9 cellular contexts compared by ENCODE assay signal in genomic region chr1:156146749-156147405, GRCh38. TPM values are rescaled to one million over a fixed set of nuclear protein-coding genes. Genes with fewer than 3 reads are reported as not detected.
A peak's percentile ranks its signal among the peaks of the same experiment; 100 is the strongest.
DNase-seq lines count a peak whose midpoint lies in the region; ATAC-seq and TF ChIP-seq lines count a peak whose summit lies in the region.
"Had no signal": no experiment of that assay in that cellular context is flagged by ENCODE, and none has a peak within 500 bp of the region (broad histone marks: within the 10 kb centered on the region; RNA-seq: fewer than 3 reads in every experiment).

No MANE protein-coding gene starts in this region.

- in situ Hi-C loops in gastrocnemius medialis (cut with MboI; ENCODE audit: low sequenced_read_pairs in 4 of 4), result loop anchor here in 3 of 4 donors (5.0 kb wide), 2 partner anchors 75 to 80 kb away; no protein-coding TSS in a partner anchor

- H3K27me3 Mint-ChIP-seq in T-cell, result no peaks in the 10 kb centered on the region

- H3K27me3 ChIP-seq in skeletal muscle tissue (ENCODE audit: control insufficient read depth in 3 of 3, insufficient read depth in 3 of 3, low read length in 3 of 3) (peaks cover 7 to 35% (median 17%) of the 10 kb centered on the region in 3 donors), gastrocnemius medialis (peaks cover 8 to 21% (median 17%) of the 10 kb centered on the region in 3 donors)

- H3K9me3 ChIP-seq in skeletal muscle tissue (ENCODE audit: control insufficient read depth in 3 of 3, low read length in 3 of 3) (no peaks in the 10 kb centered on the region), gastrocnemius medialis (no peaks in the 10 kb centered on the region)

- CTCF ChIA-PET in T-cell (lab: Charles Lee), result interaction anchor here in 1 of 2 donors (1.4 to 2.8 kb wide), 5 partner anchors 47 to 173 kb away, joined by 4 to 17 read pairs (median 5); partner anchors contain the start of gene SLC25A44

- peak overlapping the region in 2 of 3 donors; percentile 9 to 45 for H3K9ac ChIP-seq in skeletal muscle tissue (ENCODE audit: low read depth in 1 of 3, low read length in 3 of 3)

- peaks cover 17 to 23% (median 23%) of the 10 kb centered on the region in 3 donors for H3K4me1 Mint-ChIP-seq in T-cell

- POLR2A ChIA-PET in T-cell (lab: Charles Lee), result interaction anchor here in 1 of 2 donors (1.0 to 1.1 kb wide), 2 partner anchors 66 to 79 kb away, joined by 3 read pairs; no protein-coding TSS in a partner anchor

- H3K27ac Mint-ChIP-seq in T-cell, result peak overlapping the region in 1 of 2 donors; percentile 43

- peak overlapping the region in 1 of 3 donors; percentile 48 for H3K4me3 Mint-ChIP-seq in T-cell

- no peaks in the 10 kb centered on the region for H3K9me3 Mint-ChIP-seq in T-cell

- DNase-seq in DMS 273 (lab: John Stamatoyannopoulos, UW; ENCODE audit: unreplicated experiment) (peak; percentile 56), DMS 273 treated with DMSO at 0.1 percent for 48 hours (lab: John Stamatoyannopoulos, UW) (no peak), head of caudate nucleus (peak in 32 of 42 donors; percentile 21 to 79 (median 58)), T-cell (no peak), gastrocnemius medialis (no peak)
- DNase-seq in stimulated activated CD4-positive, alpha-beta T cell treated with anti-CD3 and anti-CD28 coated beads, Interleukin-2, amount 100 ng/mL, for 24 hours, result no peak
- DNase-seq: 8988T had no signal

- no peak for TF ChIP-seq POLR2A in gastrocnemius medialis (IDR thresholded peaks at IDR 0.05)

- H3K36me3 Mint-ChIP-seq in T-cell, result no peaks in the 10 kb centered on the region

- intact Hi-C loops in head of caudate nucleus (cut with DNase I) (loop anchor here (5.0 kb wide), 1 partner anchor 75 kb away; no protein-coding TSS in a partner anchor), gastrocnemius medialis (cut with DNase I; ENCODE audit: low total_unique reads) (loop anchor here (1.0 to 5.0 kb wide), 2 partner anchors 65 to 78 kb away; partner anchors contain the start of gene PMF1)

- peaks cover 8 to 28% (median 11%) of the 10 kb centered on the region in 3 donors for H3K4me1 ChIP-seq in skeletal muscle tissue (ENCODE audit: control insufficient read depth in 3 of 3, insufficient read depth in 3 of 3, low read length in 3 of 3)
- H3K4me1 ChIP-seq in gastrocnemius medialis, result peaks cover 11 to 12% of the 10 kb centered on the region in 2 donors

- H3K27ac ChIP-seq in skeletal muscle tissue (ENCODE audit: low read depth, low read length) (no peak overlapping the region), gastrocnemius medialis (no peak overlapping the region)

- no peak for TF ChIP-seq CTCF in gastrocnemius medialis (IDR thresholded peaks at IDR 0.05 in 4 of 5, conservative IDR thresholded peaks at IDR 0.05 in 1 of 5)

- ATAC-seq in SK-N-SH treated with all-trans-retinoic acid at 6 μM for 48 hours (peak; percentile 0), T-cell (replicated peaks in 1 of 4) (no peak), gastrocnemius medialis (no peak)

- H3K4me3 ChIP-seq in skeletal muscle tissue (ENCODE audit: low read length in 3 of 3) (peak overlapping the region in 1 of 3 donors; percentile 33), gastrocnemius medialis (no peak overlapping the region)

- no peaks in the 10 kb centered on the region for H3K36me3 ChIP-seq in skeletal muscle tissue (ENCODE audit: control insufficient read depth in 3 of 3, insufficient read depth in 3 of 3, low read length in 3 of 3)
- H3K36me3 ChIP-seq in gastrocnemius medialis, result no peaks in the 10 kb centered on the region

TF ChIP-seq in SK-N-SH treated with all-trans-retinoic acid at 6 μM for 48 hours, 23 proteins besides CTCF, POLR2A, EP300 and RAD21:
- TF ChIP-seq SNAI2 (CRISPR knock-in tag; IDR thresholded peaks at IDR 0.05), result no peak
TF ChIP-seq in SK-N-SH treated with all-trans-retinoic acid at 6 μM for 48 hours: peak in this region for 0.

RNA-seq across cellular contexts. Expression of gene SEMA4A, which starts 6.5 kb away (rescaled TPM):
- total RNA-seq in skeletal muscle tissue (4.2 TPM), T-cell (10 to 100 TPM in 1 of 5 donors, 1 to 10 TPM in 4; 1.5 to 12.0 (median 2.2) TPM), gastrocnemius medialis (1 to 10 TPM in 2 of 4 donors, under 1 TPM in 2; 0.29 to 2.4 (median 1.2) TPM)

RNA-seq across cellular contexts. Expression of gene LMNA, which starts 32.4 kb away (rescaled TPM):
- total RNA-seq in skeletal muscle tissue (399 TPM), T-cell (100 to 1,000 TPM in 2 of 5 donors, 10 to 100 TPM in 3; 40.3 to 970 (median 57.3) TPM), gastrocnemius medialis (100 to 1,000 TPM; 143 to 244 (median 220) TPM)

RNA-seq across cellular contexts. Expression of gene SLC25A44, which starts 47.0 kb away (rescaled TPM):
- 3.1 TPM for total RNA-seq in skeletal muscle tissue
- total RNA-seq in T-cell, result 10 to 100 TPM; 16.8 to 24.5 (median 21.4) TPM
- 10 to 100 TPM in 3 of 4 donors, 1 to 10 TPM in 1; 9.2 to 19.5 (median 18.5) TPM for total RNA-seq in gastrocnemius medialis

Comparison
In these comparisons a context has a peak if more than half of its experiments do, and no peak if none do; other contexts are left out.
1. DNase-seq: peak in DMS 273 (single experiment) and head of caudate nucleus (32 of 42); none in DMS 273 treated with DMSO at 0.1 percent for 48 hours (single experiment), T-cell (0 of 34), gastrocnemius medialis (0 of 2) and stimulated activated CD4-positive, alpha-beta T cell treated with anti-CD3 and anti-CD28 coated beads, Interleukin-2, amount 100 ng/mL, for 24 hours (0 of 2).